Comparison of ENCODE assay signal across 15 cellular contexts in genomic region chr19:15253076-15253475, GRCh38. TPM values are rescaled to one million over a fixed set of nuclear protein-coding genes. Genes with fewer than 3 reads are reported as not detected.
DNase-seq lines count a peak whose midpoint lies in the region; ATAC-seq, FAIRE-seq and TF ChIP-seq lines count a peak whose summit lies in the region.
"Had no signal": no experiment of that assay in that cellular context is flagged by ENCODE, and none has a peak within 500 bp of the region (broad histone marks: within the 10 kb centered on the region; RNA-seq: fewer than 3 reads in every experiment).

No MANE protein-coding gene starts in this region.

- H4K5ac ChIP-seq in IMR-90 (ENCODE audit: low read depth, low read length): no peak overlapping the region

- no peak overlapping the region for H4K91ac ChIP-seq in IMR-90 (ENCODE audit: insufficient read depth, low read depth, low read length)

- peaks cover 67% of the 10 kb centered on the region for H3K79me2 ChIP-seq in astrocyte (ENCODE audit: insufficient read depth, low read length)

- POLR2A ChIA-PET in IMR-90 (lab: Charles Lee; ENCODE audit: unreplicated experiment): no interaction called here

- peaks cover 63% of the 10 kb centered on the region for H3K36me3 ChIP-seq in IMR-90 (ENCODE audit: control insufficient read depth, insufficient read depth, low read length)
- H3K36me3 ChIP-seq in astrocyte (ENCODE audit: insufficient read depth, low read length): peaks cover 33% of the 10 kb centered on the region
- peaks cover 54% of the 10 kb centered on the region for H3K36me3 ChIP-seq in thoracic aorta

- no peak for TF ChIP-seq POLR2A in IMR-90 (IDR thresholded peaks at IDR 0.05; ENCODE audit: low read depth, low read length)

- H2BK120ac ChIP-seq in IMR-90 (ENCODE audit: low read depth, low read length): no peak overlapping the region

- no peak overlapping the region for H4K8ac ChIP-seq in IMR-90 (ENCODE audit: low read depth in 2 of 2, low read length in 2 of 2)

- no peaks in the 10 kb centered on the region for H3K27me3 ChIP-seq in IMR-90 (ENCODE audit: control insufficient read depth, insufficient read depth, low read length)
- H3K27me3 ChIP-seq in astrocyte (ENCODE audit: insufficient read depth, low read length): no peaks in the 10 kb centered on the region
- no peaks in the 10 kb centered on the region for H3K27me3 ChIP-seq in thoracic aorta (replicated peaks; ENCODE audit: insufficient read depth)

- no peak overlapping the region for H2AFZ ChIP-seq in IMR-90 (replicated peaks; ENCODE audit: low read length, poor library complexity)
- no peak overlapping the region for H2AFZ ChIP-seq in astrocyte (ENCODE audit: low read depth, low read length)

- H3K23ac ChIP-seq in IMR-90 (ENCODE audit: low read depth, low read length): no peak overlapping the region

- CTCF ChIA-PET in IMR-90 (lab: Yijun Ruan, JAX): interaction anchor here (0.6 kb wide), 1 partner anchor 9 kb away, joined by 4 read pairs; no protein-coding TSS in a partner anchor

- peak overlapping the region; percentile 86; the same call in 1 of the 2 replicates for H3K14ac ChIP-seq in IMR-90 (replicated peaks; ENCODE audit: low read depth, low read length)

- no peak for FAIRE-seq in astrocyte (lab: Jason Lieb, UNC)
- FAIRE-seq: G401.6 had no signal

- H2BK15ac ChIP-seq in IMR-90 (ENCODE audit: low read depth, low read length): no peak overlapping the region

- no peak overlapping the region for H3K4ac ChIP-seq in IMR-90 (ENCODE audit: low read depth, low read length)

- peaks cover 31% of the 10 kb centered on the region for H3K9me1 ChIP-seq in IMR-90 (ENCODE audit: insufficient read depth, low read length)

- in situ Hi-C loops in IMR-90 (cut with MboI; ENCODE audit: low sequenced_read_pairs): loop anchor here (10.0 kb wide), 1 partner anchor 138 kb away; no protein-coding TSS in a partner anchor

- no peak overlapping the region for H3K27ac Mint-ChIP-seq in astrocyte (ENCODE audit: unreplicated experiment)
- H3K27ac Mint-ChIP-seq in nephron progenitor cell: peak overlapping the region; percentile 100

- H2BK5ac ChIP-seq in IMR-90 (ENCODE audit: low read depth, low read length, poor library complexity, severe bottlenecking): no peak overlapping the region

- dilution Hi-C loops in IMR-90 (cut with HindIII; ENCODE audit: low sequenced_read_pairs, unreplicated experiment): no loop called here

- H3K9ac ChIP-seq in IMR-90 (ENCODE audit: low read depth, low read length): no peak overlapping the region
- H3K9ac ChIP-seq in astrocyte (ENCODE audit: low read length): peak overlapping the region; percentile 89

- TF ChIP-seq RAD21 in IMR-90 (IDR thresholded peaks at IDR 0.05; ENCODE audit: low read length): no peak

- H3K9me3 ChIP-seq in IMR-90 (ENCODE audit: control insufficient read depth, insufficient read depth, low read length): no peaks in the 10 kb centered on the region
- H3K9me3 ChIP-seq in astrocyte (ENCODE audit: insufficient read depth, low read depth, low read length): no peaks in the 10 kb centered on the region
- no peaks in the 10 kb centered on the region for H3K9me3 ChIP-seq in thoracic aorta

- no peak overlapping the region for H2BK20ac ChIP-seq in IMR-90 (ENCODE audit: low read depth, low read length)

- H3K36me3 Mint-ChIP-seq in astrocyte (ENCODE audit: low read depth, unreplicated experiment): peaks cover 13% of the 10 kb centered on the region
- peaks cover 63% of the 10 kb centered on the region for H3K36me3 Mint-ChIP-seq in nephron progenitor cell (ENCODE audit: low read depth)

- H3K4me3 Mint-ChIP-seq in astrocyte (ENCODE audit: unreplicated experiment) (no peak overlapping the region), nephron progenitor cell (no peak overlapping the region)
- H3K4me3 Mint-ChIP-seq: WTC11 had no signal

- peaks cover 33 to 92% of the 10 kb centered on the region in 2 experiments for H3K79me1 ChIP-seq in IMR-90 (ENCODE audit: low read depth in 1 of 2, low read length in 2 of 2)

- H3K4me3 ChIP-seq in IMR-90 (ENCODE audit: insufficient read depth, low read depth, low read length) (no peak overlapping the region), astrocyte (ENCODE audit: insufficient read depth, low read depth, low read length) (no peak overlapping the region), thoracic aorta (no peak overlapping the region)
- H3K4me3 ChIP-seq: lung had no signal

- no peak overlapping the region for H3K18ac ChIP-seq in IMR-90 (ENCODE audit: low read depth, low read length)

- H3K27me3 Mint-ChIP-seq in astrocyte (ENCODE audit: low read depth, unreplicated experiment) (no peaks in the 10 kb centered on the region), nephron progenitor cell (ENCODE audit: low read depth, poor library complexity) (no peaks in the 10 kb centered on the region)

- TF ChIP-seq CTCF in IMR-90 (conservative IDR thresholded peaks at IDR 0.05; ENCODE audit: low read depth, low read length) (no peak), astrocyte (IDR thresholded peaks at IDR 0.05; ENCODE audit: insufficient read depth, low read depth, low read length) (no peak), nephron progenitor cell (IDR thresholded peaks at IDR 0.05) (no peak), thoracic aorta (IDR thresholded peaks at IDR 0.05) (no peak)

- ATAC-seq in IMR-90 (ENCODE audit: low read depth) (no peak), thoracic aorta (ENCODE audit: insufficient number of reproducible peaks, low FRiP score, low read depth) (no peak), HG03354 (IDR thresholded peaks at IDR 0.05; ENCODE audit: poor library complexity, severe bottlenecking, unreplicated experiment) (no peak)
- ATAC-seq: activated naive CD4-positive, alpha-beta T cell treated with anti-CD3 and anti-CD28 coated beads, Interleukin-2, amount 50 U/mL, for 72 hours had no signal

- intact Hi-C loops in IMR-90 (cut with micrococcal nuclease): loop anchor here (5.0 kb wide), 3 partner anchors 56 to 146 kb away; partner anchors contain the start of genes AKAP8 and SYDE1

- 0 out of 2 replicates have a peak overlapping the region, but pooled peaks have one; percentile 100 for H2AK5ac ChIP-seq in IMR-90 (ENCODE audit: low read depth, low read length)

- no peak overlapping the region for H3K4me2 ChIP-seq in IMR-90 (ENCODE audit: low read depth, low read length)
- no peak overlapping the region for H3K4me2 ChIP-seq in astrocyte (ENCODE audit: low read length)

- WGBS in IMR-90 (ENCODE audit: extremely low coverage in 2 of 2, insufficient read length in 1 of 2), 2 experiments: no CpG with 5 or more reads among the region's 8 CpGs

- H2AK9ac ChIP-seq in IMR-90 (replicated peaks; ENCODE audit: low read depth, low read length, poor library complexity): peak overlapping the region; percentile 59

- no TSS peak for BruUV-seq in IMR-90 (replicated peaks; lab: Mats Ljungman, UMichigan)

- H3K9me3 Mint-ChIP-seq in astrocyte (ENCODE audit: unreplicated experiment) (no peaks in the 10 kb centered on the region), nephron progenitor cell (no peaks in the 10 kb centered on the region)
- H3K9me3 Mint-ChIP-seq: activated naive CD4-positive, alpha-beta T cell treated with anti-CD3 and anti-CD28 coated beads, Interleukin-2, amount 50 U/mL, for 72 hours; WTC11 had no signal

- H3K4me1 ChIP-seq in IMR-90 (ENCODE audit: control insufficient read depth, insufficient read depth, low read length) (peaks cover 40% of the 10 kb centered on the region), astrocyte (ENCODE audit: insufficient read depth, low read length) (peaks cover 53% of the 10 kb centered on the region), thoracic aorta (ENCODE audit: control insufficient read depth in 1 of 2, low read depth in 2 of 2) (peaks cover 30 to 60% of the 10 kb centered on the region in 2 donors)

- peaks cover 89% of the 10 kb centered on the region for H4K20me1 ChIP-seq in IMR-90 (ENCODE audit: insufficient read depth, low read length)
- peaks cover 89% of the 10 kb centered on the region for H4K20me1 ChIP-seq in astrocyte (ENCODE audit: insufficient read depth, low read length)

- no peak overlapping the region for H3K56ac ChIP-seq in IMR-90 (ENCODE audit: extremely low read depth, insufficient read depth, low read length)

- H3K27ac ChIP-seq in IMR-90 (ENCODE audit: insufficient read depth, low read length) (no peak overlapping the region), astrocyte (ENCODE audit: low read depth, low read length) (peak overlapping the region; percentile 99), thoracic aorta (peak overlapping the region; percentile 100)

- H3K4me1 Mint-ChIP-seq in astrocyte (ENCODE audit: low read depth, unreplicated experiment) (peaks cover 36% of the 10 kb centered on the region), nephron progenitor cell (peaks cover 75% of the 10 kb centered on the region)

- DNase-seq in IMR-90 (no peak), astrocyte (ENCODE audit: low read depth) (no peak), nephron progenitor cell (no peak), thoracic aorta (ENCODE audit: low spot score) (no peak), T-helper 2 cell (no peak)
- no peak for DNase-seq in stimulated activated CD4-positive, alpha-beta T cell treated with anti-CD3 and anti-CD28 coated beads, Interleukin-12 subunit alpha, Interleukin-12 subunit beta, amount 100 ng/mL, for 4 hours
- DNase-seq: cerebellar nuclear complex; NCI-H226; stimulated activated CD4-positive, alpha-beta T cell treated with anti-CD3 and anti-CD28 coated beads, Interleukin-2, amount 100 ng/mL, for 24 hours; SW 1271 had no signal

TF ChIP-seq in IMR-90, 13 proteins besides CTCF, POLR2A, EP300 and RAD21:
- TF ChIP-seq CHD1 (IDR thresholded peaks at IDR 0.05; ENCODE audit: low read depth, low read length) (no peak), CEBPB (IDR thresholded peaks at IDR 0.05; ENCODE audit: low read depth, low read length) (no peak), SMC3 (IDR thresholded peaks at IDR 0.05; ENCODE audit: low read depth, low read length) (no peak), MAZ (IDR thresholded peaks at IDR 0.05; ENCODE audit: borderline replicate concordance, low read depth, low read length) (no peak)
TF ChIP-seq in IMR-90: peak in this region for 0.

RNA-seq across cellular contexts. Expression of gene EPHX3, which starts 20.8 kb away (rescaled TPM):
- total RNA-seq in IMR-90 (2012; rRNA removed) (0.18 TPM in 1 of 2 replicates, not detected in the other), astrocyte (0.54 and 0.87 TPM in 2 replicates), thoracic aorta (1 to 10 TPM in 1 of 2 donors, not detected in 1; 1.2 TPM)
- polyA plus RNA-seq in IMR-90 (2012; rRNA removed): 0.12 and 0.16 TPM in 2 replicates
- 0.08 and 0.09 TPM in 2 replicates for polyA plus RNA-seq in IMR-90 (2012; cell fraction: cytosol; rRNA removed)
- 0.78 and 1.2 TPM in 2 replicates for polyA plus RNA-seq in IMR-90 (2012; cell fraction: nucleus; rRNA removed; ENCODE audit: low replicate concordance)

RNA-seq across cellular contexts. Expression of gene NOTCH3, which starts 52.3 kb away (rescaled TPM):
- total RNA-seq in IMR-90 (2012; rRNA removed) (5.9 and 7.2 TPM in 2 replicates), astrocyte (162 and 219 TPM in 2 replicates), thoracic aorta (100 to 1,000 TPM; 289 to 448 TPM)
- polyA plus RNA-seq in IMR-90 (2012; rRNA removed): 25.1 and 29.6 TPM in 2 replicates
- 17.9 and 34.4 TPM in 2 replicates for polyA plus RNA-seq in IMR-90 (2012; cell fraction: cytosol; rRNA removed)
- polyA plus RNA-seq in IMR-90 (2012; cell fraction: nucleus; rRNA removed; ENCODE audit: low replicate concordance): 19.2 and 47.3 TPM in 2 replicates

Comparison
In these comparisons a context has a peak if more than half of its experiments do, and no peak if none do; other contexts are left out.
1. RNA of gene NOTCH3, which starts 52.3 kb away (total RNA-seq): 289 to 448 TPM in thoracic aorta and 162 to 219 TPM in astrocyte; 5.9 to 7.2 TPM in IMR-90; every median in the first group is over 10 times any median in the second.